27 cellular contexts compared by ENCODE assay signal in genomic region chr16:87936375-87937230, GRCh38. TPM values are rescaled to one million over a fixed set of nuclear protein-coding genes. Genes with fewer than 3 reads are reported as not detected.
"Had no signal": no experiment of that assay in that cellular context is flagged by ENCODE, and none has a peak within 500 bp of the region (broad histone marks: within the 10 kb centered on the region; RNA-seq: fewer than 3 reads in every experiment).

TSS of gene CA5A (minus strand) at chr16:87936529. CDS start at chr16:87936450, 79 bp downstream.

- H3K4me3 Mint-ChIP-seq: activated CD4-positive, alpha-beta memory T cell treated with anti-CD3 and anti-CD28 coated beads, Interleukin-2, amount 10 ng/mL, durations not matched to agents 7 days and 5 days; activated CD4-positive, alpha-beta T cell treated with anti-CD3 and anti-CD28 coated beads, Interleukin-2, amount 10 ng/mL, durations not matched to agents 24 days and 14 days; activated naive CD8-positive, alpha-beta T cell treated with anti-CD3 and anti-CD28 coated beads, Interleukin-2, amount 50 U/mL, for 24 hours; activated T-cell treated with anti-CD3 and anti-CD28 coated beads, Interleukin-2, amount 50 U/mL, for 72 hours; endodermal cell; nephron; T-helper 17 cell had no signal

- DNase-seq: activated CD4-positive, alpha-beta memory T cell treated with anti-CD3 and anti-CD28 coated beads, Interleukin-2, amount 10 ng/mL, durations not matched to agents 7 days and 5 days; activated CD4-positive, alpha-beta T cell treated with anti-CD3 and anti-CD28 coated beads, Interleukin-2, amount 10 ng/mL, durations not matched to agents 24 days and 14 days; activated effector memory CD4-positive, alpha-beta T cell treated with anti-CD3 and anti-CD28 coated beads, Interleukin-2, amount 50 U/mL, for 16 hours; activated naive CD4-positive, alpha-beta T cell treated with anti-CD3 and anti-CD28 coated beads, Interleukin-2, amount 50 U/mL, for 16 hours; activated naive CD8-positive, alpha-beta T cell treated with anti-CD3 and anti-CD28 coated beads, Interleukin-2, amount 50 U/mL, for 24 hours; activated T-cell treated with anti-CD3 and anti-CD28 coated beads, Interleukin-2, amount 50 U/mL, for 72 hours; cerebellar nuclear complex; endodermal cell; esophagus squamous epithelium; gastrocnemius medialis; head of caudate nucleus; left cardiac atrium; stimulated activated CD4-positive, alpha-beta T cell treated with anti-CD3 and anti-CD28 coated beads, Interleukin-2, amount 100 ng/mL, for 48 hours; stomach; SW 1271; T-helper 17 cell; trophoblast cell had no signal

- H3K4me1 ChIP-seq: esophagus squamous epithelium, gastrocnemius medialis, stomach, vagina had no signal

- H3K27me3 ChIP-seq: gastrocnemius medialis, vagina had no signal

- H3K36me3 ChIP-seq: esophagus squamous epithelium, gastrocnemius medialis, stomach, vagina had no signal

- H3K4me3 ChIP-seq: coronary artery, esophagus squamous epithelium, gastrocnemius medialis, lung, stomach, vagina had no signal

- H3K9me3 ChIP-seq: esophagus squamous epithelium, gastrocnemius medialis, stomach, vagina had no signal

- ATAC-seq: activated naive CD8-positive, alpha-beta T cell treated with anti-CD3 and anti-CD28 coated beads, Interleukin-2, amount 50 U/mL, for 24 hours; activated T-cell treated with anti-CD3 and anti-CD28 coated beads, Interleukin-2, amount 50 U/mL, for 72 hours; gastrocnemius medialis; T-helper 17 cell had no signal

- H3K27ac ChIP-seq: coronary artery, esophagus squamous epithelium, gastrocnemius medialis, stomach, vagina had no signal

- H3K4me1 Mint-ChIP-seq: activated CD4-positive, alpha-beta memory T cell treated with anti-CD3 and anti-CD28 coated beads, Interleukin-2, amount 10 ng/mL, durations not matched to agents 7 days and 5 days; nephron; T-helper 17 cell had no signal

- H3K27ac Mint-ChIP-seq: activated CD4-positive, alpha-beta memory T cell treated with anti-CD3 and anti-CD28 coated beads, Interleukin-2, amount 10 ng/mL, durations not matched to agents 7 days and 5 days; activated CD4-positive, alpha-beta T cell treated with anti-CD3 and anti-CD28 coated beads, Interleukin-2, amount 10 ng/mL, durations not matched to agents 24 days and 14 days; activated naive CD8-positive, alpha-beta T cell treated with anti-CD3 and anti-CD28 coated beads, Interleukin-2, amount 50 U/mL, for 24 hours; activated T-cell treated with anti-CD3 and anti-CD28 coated beads, Interleukin-2, amount 50 U/mL, for 72 hours; endodermal cell; nephron; T-helper 17 cell had no signal

- FAIRE-seq: islet of Langerhans had no signal

- H3K27me3 Mint-ChIP-seq: activated naive CD8-positive, alpha-beta T cell treated with anti-CD3 and anti-CD28 coated beads, Interleukin-2, amount 50 U/mL, for 24 hours had no signal

RNA-seq across cellular contexts. Expression of gene CA5A, which starts in this region (rescaled TPM):
- total RNA-seq: activated CD4-positive, alpha-beta memory T cell treated with anti-CD3 and anti-CD28 coated beads, Interleukin-2, amount 10 ng/mL, durations not matched to agents 7 days and 5 days; activated CD4-positive, alpha-beta T cell treated with anti-CD3 and anti-CD28 coated beads, Interleukin-2, amount 10 ng/mL, durations not matched to agents 24 days and 14 days; endodermal cell; esophagus squamous epithelium; gastrocnemius medialis; left cardiac atrium; mesenteric fat pad; omental fat pad; posterior vena cava; renal cortical epithelial cell; stomach; T-helper 17 cell; temporal lobe; vagina had no signal
- polyA plus RNA-seq: stomach had no signal
